ENCODE assay signal across 8 cellular contexts in the genomic region with DNA sequence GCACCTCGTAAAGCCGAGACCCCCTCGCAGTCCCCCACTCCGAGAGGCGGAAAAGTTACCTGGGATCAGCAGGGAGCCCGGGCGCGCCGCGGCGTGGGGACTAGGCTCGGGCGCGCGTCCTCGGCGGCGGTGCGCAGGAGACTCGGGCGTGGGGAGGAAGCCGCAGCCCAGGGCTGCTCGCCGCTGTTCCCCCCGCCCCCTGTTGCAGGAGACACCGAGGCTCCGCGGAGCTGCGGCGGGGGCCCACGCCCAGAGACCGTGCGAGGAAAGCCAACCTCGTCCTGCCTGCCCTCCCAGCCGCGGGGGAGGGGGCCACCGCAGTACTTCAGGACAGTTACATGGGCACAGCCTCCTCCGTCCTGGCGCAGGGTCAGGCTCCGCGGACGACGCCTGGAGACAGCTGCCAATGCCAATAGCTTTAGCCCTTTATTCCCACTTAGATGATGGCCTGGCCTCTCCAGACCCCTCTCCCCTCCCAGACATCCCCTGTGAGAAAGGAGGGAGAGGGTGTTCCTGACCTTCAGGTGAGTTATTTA. TPM values are rescaled to one million over a fixed set of nuclear protein-coding genes. Genes with fewer than 3 reads are reported as not detected.
DNase-seq lines count a peak whose midpoint lies in the region; ATAC-seq, FAIRE-seq and TF ChIP-seq lines count a peak whose summit lies in the region.

A gene (minus strand): TSS at position 144 of the 536 bp plus-strand sequence. CDS start 54,814 bp downstream, outside the sequence.

- peaks cover 18% of the 10 kb centered on the region for H3K79me2 ChIP-seq in astrocyte (ENCODE audit: insufficient read depth, low read length)

- H3K4me2 ChIP-seq in astrocyte (ENCODE audit: low read length): peak within 1 kb of the TSS; percentile 95

- H3K36me3 ChIP-seq in astrocyte (ENCODE audit: insufficient read depth, low read length): no peaks in the 10 kb centered on the region
- H3K36me3 ChIP-seq in effector memory CD4-positive, alpha-beta T cell (ENCODE audit: control insufficient read depth, insufficient read depth, low read length): no peaks in the 10 kb centered on the region

- no peaks in the 10 kb centered on the region for H3K9me3 ChIP-seq in astrocyte (ENCODE audit: insufficient read depth, low read depth, low read length)
- no peaks in the 10 kb centered on the region for H3K9me3 ChIP-seq in iPS-18c (ENCODE audit: control insufficient read depth, insufficient read depth, low read length)
- no peaks in the 10 kb centered on the region for H3K9me3 ChIP-seq in effector memory CD4-positive, alpha-beta T cell (ENCODE audit: control insufficient read depth, low read length)

- peak within 1 kb of the TSS; percentile 49 for H3K27ac ChIP-seq in astrocyte (ENCODE audit: low read depth, low read length)
- no peak within 1 kb of the TSS for H3K27ac ChIP-seq in effector memory CD4-positive, alpha-beta T cell (ENCODE audit: insufficient read depth, low read length, poor library complexity, severe bottlenecking)

- intact Hi-C loops in activated CD4-positive, alpha-beta T cell treated with anti-CD3 and anti-CD28 coated beads for 36 hours (cut with DNase I, micrococcal nuclease): loop anchor here (2.0 to 10.0 kb wide), 4 partner anchors 85 to 247 kb away; a partner anchor contains a TSS
- intact Hi-C loops in sciatic nerve (cut with DNase I): no loop called here

- peak; percentile 75 for ATAC-seq in activated CD4-positive, alpha-beta T cell treated with anti-CD3 and anti-CD28 coated beads for 36 hours
- peak; percentile 81 for ATAC-seq in sciatic nerve

- no peaks in the 10 kb centered on the region for H3K27me3 ChIP-seq in astrocyte (ENCODE audit: insufficient read depth, low read length)
- H3K27me3 ChIP-seq in effector memory CD4-positive, alpha-beta T cell (replicated peaks; ENCODE audit: control insufficient read depth, insufficient read depth, low read length, poor library complexity, severe bottlenecking): no peaks in the 10 kb centered on the region

- peak within 1 kb of the TSS; percentile 82 for H3K9ac ChIP-seq in astrocyte (ENCODE audit: low read length)

- no peak for FAIRE-seq in astrocyte (lab: Jason Lieb, UNC)
- FAIRE-seq in RCC 7860 (lab: Jason Lieb, UNC): no peak

- no peak for TF ChIP-seq CTCF in astrocyte (IDR thresholded peaks at IDR 0.05; ENCODE audit: insufficient read depth, low read depth, low read length)

- no peak within 1 kb of the TSS for H3K27ac Mint-ChIP-seq in activated CD4-positive, alpha-beta T cell treated with anti-CD3 and anti-CD28 coated beads for 36 hours
- peak within 1 kb of the TSS; percentile 62 for H3K27ac Mint-ChIP-seq in astrocyte (ENCODE audit: unreplicated experiment)

- peak within 1 kb of the TSS; percentile 90 for H2AFZ ChIP-seq in astrocyte (ENCODE audit: low read depth, low read length)

- peaks cover 35% of the 10 kb centered on the region for H3K27me3 Mint-ChIP-seq in activated CD4-positive, alpha-beta T cell treated with anti-CD3 and anti-CD28 coated beads for 36 hours
- H3K27me3 Mint-ChIP-seq in astrocyte (ENCODE audit: low read depth, unreplicated experiment): peaks cover 2% of the 10 kb centered on the region

- CTCF ChIA-PET in activated CD4-positive, alpha-beta T cell treated with anti-CD3 and anti-CD28 coated beads for 36 hours (lab: Charles Lee): no interaction called here

- POLR2A ChIA-PET in activated CD4-positive, alpha-beta T cell treated with anti-CD3 and anti-CD28 coated beads for 36 hours (lab: Charles Lee): no interaction called here

- H4K20me1 ChIP-seq in astrocyte (ENCODE audit: insufficient read depth, low read length): no peaks in the 10 kb centered on the region

- no peaks in the 10 kb centered on the region for H3K9me3 Mint-ChIP-seq in activated CD4-positive, alpha-beta T cell treated with anti-CD3 and anti-CD28 coated beads for 36 hours (ENCODE audit: low read depth)
- H3K9me3 Mint-ChIP-seq in astrocyte (ENCODE audit: unreplicated experiment): no peaks in the 10 kb centered on the region

- DNase-seq in activated CD4-positive, alpha-beta T cell treated with anti-CD3 and anti-CD28 coated beads for 36 hours: peak; percentile 46
- no peak for DNase-seq in activated CD4-positive, alpha-beta T cell treated with anti-CD3 and anti-CD28 coated beads for 1 hour
- DNase-seq in astrocyte (ENCODE audit: low read depth) (peak; percentile 18), sciatic nerve (ENCODE audit: low spot score) (peak; percentile 73), RCC 7860 (ENCODE audit: low spot score) (no peak), erythroblast (lab: John Stamatoyannopoulos, UW) (no peak)
- DNase-seq in effector memory CD4-positive, alpha-beta T cell: no peak

- peak within 1 kb of the TSS; percentile 59 for H3K4me3 Mint-ChIP-seq in activated CD4-positive, alpha-beta T cell treated with anti-CD3 and anti-CD28 coated beads for 36 hours
- H3K4me3 Mint-ChIP-seq in astrocyte (ENCODE audit: unreplicated experiment): peak within 1 kb of the TSS; percentile 94

- no peak for TF ChIP-seq POLR2A in erythroblast (IDR thresholded peaks at IDR 0.05; ENCODE audit: low read length)

- peaks cover 3% of the 10 kb centered on the region for H3K4me1 Mint-ChIP-seq in activated CD4-positive, alpha-beta T cell treated with anti-CD3 and anti-CD28 coated beads for 36 hours
- peaks cover 15% of the 10 kb centered on the region for H3K4me1 Mint-ChIP-seq in astrocyte (ENCODE audit: low read depth, unreplicated experiment)

- H3K4me3 ChIP-seq in astrocyte (ENCODE audit: insufficient read depth, low read depth, low read length) (peak within 1 kb of the TSS; percentile 81), iPS-18c (ENCODE audit: insufficient read depth, low read depth, low read length) (peak within 1 kb of the TSS; percentile 62)
- H3K4me3 ChIP-seq in effector memory CD4-positive, alpha-beta T cell (ENCODE audit: insufficient read depth, low read depth, low read length, poor library complexity, severe bottlenecking): no peak within 1 kb of the TSS

- H3K36me3 Mint-ChIP-seq in activated CD4-positive, alpha-beta T cell treated with anti-CD3 and anti-CD28 coated beads for 36 hours (ENCODE audit: low read depth): no peaks in the 10 kb centered on the region
- H3K36me3 Mint-ChIP-seq in astrocyte (ENCODE audit: low read depth, unreplicated experiment): no peaks in the 10 kb centered on the region

- peaks cover 3% of the 10 kb centered on the region for H3K4me1 ChIP-seq in astrocyte (ENCODE audit: insufficient read depth, low read length)
- H3K4me1 ChIP-seq in effector memory CD4-positive, alpha-beta T cell (ENCODE audit: control insufficient read depth, insufficient read depth, low read length, poor library complexity, severe bottlenecking): no peaks in the 10 kb centered on the region

RNA-seq across cellular contexts. Expression of the gene that starts here (rescaled TPM):
- total RNA-seq in activated CD4-positive, alpha-beta T cell treated with anti-CD3 and anti-CD28 coated beads for 36 hours: 10 to 100 TPM; 10.4 to 13.4 TPM
- total RNA-seq in astrocyte: 92.3 and 97.0 TPM in 2 replicates
- total RNA-seq in sciatic nerve: 73.1 TPM

Comparison
In these comparisons a context has a peak if more than half of its experiments do, and no peak if none do; other contexts are left out.
1. DNase-seq: peak in activated CD4-positive, alpha-beta T cell treated with anti-CD3 and anti-CD28 coated beads for 36 hours (single experiment), astrocyte (single experiment) and sciatic nerve (single experiment); none in activated CD4-positive, alpha-beta T cell treated with anti-CD3 and anti-CD28 coated beads for 1 hour (single experiment), effector memory CD4-positive, alpha-beta T cell (0 of 3), RCC 7860 (single experiment) and erythroblast (0 of 2).